In genomic region chr6:142155895-142156757, GRCh38 we compare ENCODE assay signal across 8 cellular contexts. TPM values are rescaled to one million over a fixed set of nuclear protein-coding genes. Genes with fewer than 3 reads are reported as not detected.
DNase-seq lines count a peak whose midpoint lies in the region; ATAC-seq, FAIRE-seq and TF ChIP-seq lines count a peak whose summit lies in the region.

No MANE protein-coding gene starts in this region.

- TF ChIP-seq CTCF in thoracic aorta (IDR thresholded peaks at IDR 0.05), result peak; percentile 41

- H3K4me3 ChIP-seq in ACC112 (ENCODE audit: low read depth, low read length), result peak overlapping the region; percentile 41
- H3K4me3 ChIP-seq in thoracic aorta, result peak overlapping the region; percentile 31

- no peak overlapping the region for H2AFZ ChIP-seq in ACC112 (ENCODE audit: low read length, unreplicated experiment)

- H3K27ac Mint-ChIP-seq in activated CD8-positive, alpha-beta T cell treated with anti-CD3 and anti-CD28 coated beads, Interleukin-2, amount 10 ng/mL, durations not matched to agents 7 days and 5 days, result no peak overlapping the region

- ATAC-seq in activated CD8-positive, alpha-beta T cell treated with anti-CD3 and anti-CD28 coated beads, Interleukin-2, amount 10 ng/mL, durations not matched to agents 7 days and 5 days, result peak; percentile 63
- ATAC-seq in thoracic aorta (ENCODE audit: insufficient number of reproducible peaks, low FRiP score, low read depth), result no peak
- ATAC-seq in HG02763 (IDR thresholded peaks at IDR 0.05; ENCODE audit: unreplicated experiment), result no peak

- H3K27me3 ChIP-seq in ACC112 (ENCODE audit: insufficient read depth, low read length) (no peaks in the 10 kb centered on the region), thoracic aorta (replicated peaks; ENCODE audit: insufficient read depth) (no peaks in the 10 kb centered on the region)

- peak; percentile 24 for FAIRE-seq in GM18507 (lab: Jason Lieb, UNC)

- no peaks in the 10 kb centered on the region for H3K27me3 Mint-ChIP-seq in activated CD8-positive, alpha-beta T cell treated with anti-CD3 and anti-CD28 coated beads, Interleukin-2, amount 10 ng/mL, durations not matched to agents 7 days and 5 days (ENCODE audit: low read depth)

- H3K79me2 ChIP-seq in ACC112 (ENCODE audit: control insufficient read depth, insufficient read depth, low read length, unreplicated experiment), result peaks cover 87% of the 10 kb centered on the region

- POLR2A ChIA-PET in activated CD8-positive, alpha-beta T cell treated with anti-CD3 and anti-CD28 coated beads, Interleukin-2, amount 10 ng/mL, durations not matched to agents 7 days and 5 days (lab: Charles Lee), result interaction anchor here (1.7 kb wide), 1 partner anchor 9 kb away, joined by 7 read pairs; the partner anchor contains the start of genes NMBR and VTA1

- DNase-seq in GM18507 (ENCODE audit: extremely low spot score, insufficient read length, low read depth), result no peak
- peak; percentile 18 for DNase-seq in HuH-7 (ENCODE audit: low spot score)
- DNase-seq in activated CD8-positive, alpha-beta T cell treated with anti-CD3 and anti-CD28 coated beads, Interleukin-2, amount 10 ng/mL, durations not matched to agents 7 days and 5 days, result no peak
- peak; percentile 28 for DNase-seq in iPS-NIHi11 (ENCODE audit: low spot score)
- no peak for DNase-seq in thoracic aorta (ENCODE audit: low spot score)
- DNase-seq in NCI-H2029 (lab: John Stamatoyannopoulos, UW), result no peak

- CTCF ChIA-PET in activated CD8-positive, alpha-beta T cell treated with anti-CD3 and anti-CD28 coated beads, Interleukin-2, amount 10 ng/mL, durations not matched to agents 7 days and 5 days (lab: Charles Lee), result interaction anchor here (0.6 to 3.2 kb wide), 33 partner anchors 8 to 537 kb away, joined by 3 to 33 read pairs (median 4); partner anchors contain the start of genes NMBR and VTA1

- no peak overlapping the region for H3K4me3 Mint-ChIP-seq in activated CD8-positive, alpha-beta T cell treated with anti-CD3 and anti-CD28 coated beads, Interleukin-2, amount 10 ng/mL, durations not matched to agents 7 days and 5 days

- peaks cover 20% of the 10 kb centered on the region for H3K4me1 Mint-ChIP-seq in activated CD8-positive, alpha-beta T cell treated with anti-CD3 and anti-CD28 coated beads, Interleukin-2, amount 10 ng/mL, durations not matched to agents 7 days and 5 days (ENCODE audit: low read depth)

- H3K4me1 ChIP-seq in ACC112 (ENCODE audit: control insufficient read depth, insufficient read depth, low read length, unreplicated experiment) (peaks cover 41% of the 10 kb centered on the region), thoracic aorta (ENCODE audit: control insufficient read depth in 1 of 2, low read depth in 2 of 2) (peaks cover 0 to under 1% of the 10 kb centered on the region in 2 donors)

- H3K36me3 ChIP-seq in ACC112 (ENCODE audit: insufficient read depth, low read length) (no peaks in the 10 kb centered on the region), thoracic aorta (no peaks in the 10 kb centered on the region)

- no peaks in the 10 kb centered on the region for H3K9me3 ChIP-seq in thoracic aorta

- H3K36me3 Mint-ChIP-seq in activated CD8-positive, alpha-beta T cell treated with anti-CD3 and anti-CD28 coated beads, Interleukin-2, amount 10 ng/mL, durations not matched to agents 7 days and 5 days (ENCODE audit: low read depth), result peaks cover 4% of the 10 kb centered on the region

- no peaks in the 10 kb centered on the region for H3K9me3 Mint-ChIP-seq in activated CD8-positive, alpha-beta T cell treated with anti-CD3 and anti-CD28 coated beads, Interleukin-2, amount 10 ng/mL, durations not matched to agents 7 days and 5 days (ENCODE audit: insufficient read depth)

- H3K27ac ChIP-seq in ACC112 (ENCODE audit: low read depth, low read length) (0 out of 2 replicates have a peak overlapping the region, but pooled peaks have one; percentile 4), thoracic aorta (no peak overlapping the region)

RNA-seq across cellular contexts. Expression of gene VTA1, which starts 9.1 kb away (rescaled TPM):
- 10 to 100 TPM; 47.2 to 51.2 TPM for total RNA-seq in activated CD8-positive, alpha-beta T cell treated with anti-CD3 and anti-CD28 coated beads, Interleukin-2, amount 10 ng/mL, durations not matched to agents 7 days and 5 days
- total RNA-seq in thoracic aorta, result 10 to 100 TPM; 26.4 to 37.3 TPM

RNA-seq across cellular contexts. Expression of gene NMBR, which starts 9.2 kb away (rescaled TPM):
- not detected for total RNA-seq in activated CD8-positive, alpha-beta T cell treated with anti-CD3 and anti-CD28 coated beads, Interleukin-2, amount 10 ng/mL, durations not matched to agents 7 days and 5 days
- total RNA-seq in thoracic aorta, result under 1 TPM in 1 of 2 donors, not detected in 1; 0.49 TPM

RNA-seq across cellular contexts. Expression of gene GJE1, which starts 23.4 kb away (rescaled TPM):
- not detected for total RNA-seq in activated CD8-positive, alpha-beta T cell treated with anti-CD3 and anti-CD28 coated beads, Interleukin-2, amount 10 ng/mL, durations not matched to agents 7 days and 5 days
- not detected for total RNA-seq in thoracic aorta

Comparison
In these comparisons a context has a peak if more than half of its experiments do, and no peak if none do; other contexts are left out.
1. DNase-seq: peak in HuH-7 (single experiment) and iPS-NIHi11 (single experiment); none in GM18507 (single experiment), activated CD8-positive, alpha-beta T cell treated with anti-CD3 and anti-CD28 coated beads, Interleukin-2, amount 10 ng/mL, durations not matched to agents 7 days and 5 days (single experiment), thoracic aorta (single experiment) and NCI-H2029 (single experiment).